21 cellular contexts compared by ENCODE assay signal in the genomic region with DNA sequence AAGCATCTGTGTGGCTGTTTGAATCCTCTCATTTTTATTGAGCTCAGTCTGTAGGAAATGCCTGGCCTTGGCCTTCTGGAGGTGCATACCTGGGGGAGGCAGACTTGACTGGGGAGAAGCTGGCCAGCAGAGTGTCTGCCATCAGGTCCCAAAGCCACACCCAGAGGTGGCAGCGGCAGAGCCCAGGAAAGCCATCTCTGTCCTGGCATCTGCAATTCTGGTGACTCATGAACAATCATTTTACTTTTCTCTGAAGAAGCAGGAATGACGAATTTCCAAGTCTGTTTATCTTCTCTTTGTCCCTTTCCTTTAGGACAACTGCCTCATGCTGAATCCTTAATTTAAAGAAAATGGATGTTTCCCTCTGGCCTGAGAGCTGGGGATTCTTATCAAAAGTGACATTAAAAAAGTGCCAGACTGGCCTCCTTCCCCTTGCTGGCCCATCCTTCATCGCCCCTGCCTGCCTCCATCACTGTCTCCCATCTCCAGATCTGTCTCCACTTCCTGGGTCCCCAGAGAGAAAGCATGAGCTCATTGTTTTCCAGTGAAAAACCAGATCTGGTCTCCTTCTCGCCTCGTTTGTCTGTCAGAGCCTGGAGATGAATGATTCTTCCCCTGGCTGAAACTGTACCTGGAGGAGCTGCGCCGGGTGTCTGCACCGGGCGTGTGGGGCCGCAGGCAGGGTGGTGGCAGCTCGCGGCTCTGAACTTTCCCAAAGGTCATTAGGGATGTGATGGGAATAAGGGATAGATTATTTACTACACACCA.
DNase-seq lines count a peak whose midpoint lies in the region; ATAC-seq and TF ChIP-seq lines count a peak whose summit lies in the region.
"Had no signal": no experiment of that assay in that cellular context is flagged by ENCODE, and none has a peak within 500 bp of the region (broad histone marks: within the 10 kb centered on the region; RNA-seq: fewer than 3 reads in every experiment).

No MANE protein-coding gene starts in this region.

- H3K9me3 ChIP-seq in parathyroid adenoma (ENCODE audit: control insufficient read depth, low read length) (no peaks in the 10 kb centered on the region), tibial artery (no peaks in the 10 kb centered on the region)
- H3K9me3 ChIP-seq: thoracic aorta had no signal

- peaks cover 40% of the 10 kb centered on the region for H3K79me2 ChIP-seq in parathyroid adenoma

- no peak overlapping the region for H3K9ac ChIP-seq in parathyroid adenoma

- H3K27ac ChIP-seq in parathyroid adenoma = peak overlapping the region; percentile 12
- no peak overlapping the region for H3K27ac ChIP-seq in tibial artery
- H3K27ac ChIP-seq: cardiac muscle cell, thoracic aorta had no signal

- H3K27me3 ChIP-seq in parathyroid adenoma (ENCODE audit: control insufficient read depth, insufficient read depth, low read length) = no peaks in the 10 kb centered on the region
- peaks cover 0 to 2% of the 10 kb centered on the region in 2 donors for H3K27me3 ChIP-seq in tibial artery
- H3K27me3 ChIP-seq: cardiac muscle cell had no signal

- H2AFZ ChIP-seq in parathyroid adenoma = no peak overlapping the region

- H3K4me3 ChIP-seq in parathyroid adenoma (ENCODE audit: low read depth, low read length) (no peak overlapping the region), tibial artery (no peak overlapping the region)
- H3K4me3 ChIP-seq: cardiac muscle cell, thoracic aorta had no signal

- no peak overlapping the region for H3K4me2 ChIP-seq in parathyroid adenoma (ENCODE audit: low read length)

- H3K4me1 ChIP-seq in parathyroid adenoma (peaks cover 19% of the 10 kb centered on the region), tibial artery (no peaks in the 10 kb centered on the region)

- no peaks in the 10 kb centered on the region for H3K36me3 ChIP-seq in parathyroid adenoma (ENCODE audit: control insufficient read depth, insufficient read depth, low read length)
- no peaks in the 10 kb centered on the region for H3K36me3 ChIP-seq in tibial artery
- H3K36me3 ChIP-seq: cardiac muscle cell, thoracic aorta had no signal

- intact Hi-C loops in tibial artery (cut with DNase I; ENCODE audit: low total_unique reads) = no loop called here

- peak; percentile 19 for DNase-seq in ELR (ENCODE audit: low read depth)
- DNase-seq in NCI-H2171 (lab: John Stamatoyannopoulos, UW) = peak; percentile 93
- DNase-seq in glomerular visceral epithelial cell (ENCODE audit: extremely low spot score) = peak; percentile 23
- DNase-seq in DMS153 treated with DMSO at 0.1 percent for 48 hours (lab: John Stamatoyannopoulos, UW; ENCODE audit: unreplicated experiment) = no peak
- no peak for DNase-seq in tibial artery
- DNase-seq: activated CD4-positive, alpha-beta memory T cell treated with anti-CD3 and anti-CD28 coated beads for 36 hours; activated T-cell treated with anti-CD3 and anti-CD28 coated beads for 4 hours; amygdala; CD4-positive, alpha-beta memory T cell; DMS79 treated with DMSO at 0.1 percent for 48 hours; hippocampal formation; kidney; naive thymus-derived CD4-positive, alpha-beta T cell; posterior cingulate gyrus; T-helper 2 cell had no signal

- TF ChIP-seq CTCF in parathyroid adenoma (IDR thresholded peaks at IDR 0.05) = no peak
- no peak for TF ChIP-seq CTCF in tibial artery (IDR thresholded peaks at IDR 0.05)

- ATAC-seq in HG03432 (IDR thresholded peaks at IDR 0.05; ENCODE audit: unreplicated experiment) (no peak), GM19328 (IDR thresholded peaks at IDR 0.05; ENCODE audit: unreplicated experiment) (no peak)
- ATAC-seq: naive thymus-derived CD4-positive, alpha-beta T cell; stimulated activated effector memory CD8-positive, alpha-beta T cell treated with anti-CD3 and anti-CD28 coated beads, Interleukin-12 subunit alpha, Interleukin-12 subunit beta, amount 100 ng/mL, for 72 hours had no signal

Comparison
In these comparisons a context has a peak if more than half of its experiments do, and no peak if none do; other contexts are left out.
1. DNase-seq: peak in ELR (single experiment), NCI-H2171 (single experiment) and glomerular visceral epithelial cell (single experiment); none in DMS153 treated with DMSO at 0.1 percent for 48 hours (single experiment) and tibial artery (0 of 2).